Comparison of ENCODE assay signal across 18 cellular contexts in the genomic region with DNA sequence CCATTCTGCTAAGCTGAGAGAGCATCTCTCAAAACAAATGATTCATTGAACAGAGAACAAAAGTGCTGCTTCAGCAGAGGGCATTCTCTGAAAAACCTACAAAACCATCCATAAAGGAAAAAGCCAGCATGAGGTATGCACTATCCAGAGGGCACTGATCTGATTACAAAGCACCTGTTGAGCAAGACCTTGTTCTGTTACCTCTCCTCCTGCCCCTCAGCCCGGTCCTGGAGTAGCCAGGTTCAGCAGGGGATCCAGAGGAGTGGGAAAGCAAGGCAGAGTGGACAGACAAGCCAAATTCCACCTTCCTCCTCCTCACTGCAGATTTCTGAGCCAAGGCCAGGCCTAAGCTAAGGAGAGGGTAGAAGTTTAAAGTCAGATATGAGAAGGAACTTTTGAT. TPM values are rescaled to one million over a fixed set of nuclear protein-coding genes. Genes with fewer than 3 reads are reported as not detected.
DNase-seq lines count a peak whose midpoint lies in the region; ATAC-seq and TF ChIP-seq lines count a peak whose summit lies in the region.
"Had no signal": no experiment of that assay in that cellular context is flagged by ENCODE, and none has a peak within 500 bp of the region (broad histone marks: within the 10 kb centered on the region; RNA-seq: fewer than 3 reads in every experiment).

No MANE protein-coding gene starts in this region.

- H3K4me2 ChIP-seq in KMS-11 (peak overlapping the region; percentile 4; the same call in 1 of the 2 replicates), PC-9 (peak overlapping the region; percentile 38; the same call in 1 of the 2 replicates)

- peak; percentile 27 for ATAC-seq in left lobe of liver
- ATAC-seq in HG02759 (IDR thresholded peaks at IDR 0.05; ENCODE audit: unreplicated experiment) = no peak
- no peak for ATAC-seq in Right ventricle myocardium inferior
- ATAC-seq: GM12878 had no signal

- H3K79me2 ChIP-seq in KMS-11 (ENCODE audit: insufficient read depth, low read depth) (no peaks in the 10 kb centered on the region), PC-9 (ENCODE audit: low read depth) (no peaks in the 10 kb centered on the region)

- H4K20me1 ChIP-seq in KMS-11 (ENCODE audit: insufficient read depth) = no peaks in the 10 kb centered on the region
- no peaks in the 10 kb centered on the region for H4K20me1 ChIP-seq in PC-9 (ENCODE audit: insufficient read depth)

- no peaks in the 10 kb centered on the region for H3K9me2 ChIP-seq in PC-9 (ENCODE audit: insufficient read depth)

- H3K9me3 ChIP-seq in PC-9 (ENCODE audit: insufficient read depth, low read depth) = no peaks in the 10 kb centered on the region
- H3K9me3 ChIP-seq: HAP-1, SJSA1 had no signal

- no peaks in the 10 kb centered on the region for H3K27me3 ChIP-seq in KMS-11 (ENCODE audit: insufficient read depth, low read depth)
- H3K27me3 ChIP-seq in PC-9 (ENCODE audit: insufficient read depth, low read depth) = no peaks in the 10 kb centered on the region
- H3K27me3 ChIP-seq: SJSA1 had no signal

- DNase-seq in PC-9 (peak in 1 of 2 experiments; percentile 34), left lobe of liver (ENCODE audit: low spot score) (no peak), substantia nigra (lab: John Stamatoyannopoulos, UW) (peak in 1 of 49 donors; percentile 14), NCI-H774 (lab: John Stamatoyannopoulos, UW) (no peak), Right ventricle myocardium inferior (ENCODE audit: missing footprints) (no peak)
- DNase-seq: CD4-positive, CD25-positive, alpha-beta regulatory T cell; DND-41; MM.1S; NCI-H1048; NCI-H1417 treated with DMSO at 0.1 percent for 48 hours; NCI-H1930; NCI-H226; NCI-H524 treated with DMSO at 0.1 percent for 48 hours had no signal

- H3K27ac ChIP-seq in KMS-11 = no peak overlapping the region
- peak overlapping the region; percentile 26; the same call in 1 of the 2 replicates for H3K27ac ChIP-seq in PC-9
- H3K27ac ChIP-seq in substantia nigra (ENCODE audit: low read depth, low read length, poor library complexity, severe bottlenecking) = peak overlapping the region; percentile 75
- H3K27ac ChIP-seq: SJSA1 had no signal

- H3K36me3 ChIP-seq in KMS-11 (ENCODE audit: insufficient read depth) (no peaks in the 10 kb centered on the region), PC-9 (ENCODE audit: low read depth) (no peaks in the 10 kb centered on the region)
- H3K36me3 ChIP-seq: HAP-1, SJSA1 had no signal

- no peak for TF ChIP-seq CTCF in KMS-11 (conservative IDR thresholded peaks at IDR 0.05; ENCODE audit: low read depth, low read length)
- no peak for TF ChIP-seq CTCF in PC-9 (conservative IDR thresholded peaks at IDR 0.05)

- peaks cover 13% of the 10 kb centered on the region; the same call in 1 of the 2 replicates for H3F3A ChIP-seq in PC-9 (ENCODE audit: insufficient read depth, low read depth)

- CTCF ChIA-PET in PC-9 (lab: Charles Lee) = no interaction called here

- H3K9ac ChIP-seq in KMS-11 = no peak overlapping the region

- intact Hi-C loops in PC-9 (cut with micrococcal nuclease; ENCODE audit: unreplicated experiment) (no loop called here), Right ventricle myocardium inferior (cut with DNase I) (no loop called here)

- no TSS peak for BruUV-seq in PC-9 (replicated peaks; lab: Mats Ljungman, UMichigan)

- POLR2A ChIA-PET in PC-9 (lab: Charles Lee; ENCODE audit: unreplicated experiment) = no interaction called here

- H3K4me3 ChIP-seq in KMS-11 (IDR thresholded peaks at IDR 0.05; ENCODE audit: insufficient read depth, low read depth, low read length) = no peak overlapping the region
- no peak overlapping the region for H3K4me3 ChIP-seq in PC-9
- H3K4me3 ChIP-seq: GM12878, HAP-1, SJSA1 had no signal

- H2AFZ ChIP-seq in KMS-11 (ENCODE audit: low read depth) (no peak overlapping the region), PC-9 (no peak overlapping the region)

- H3K4me1 ChIP-seq in KMS-11 (ENCODE audit: low read depth, poor library complexity, severe bottlenecking) = peaks cover 58% of the 10 kb centered on the region
- peaks cover 33% of the 10 kb centered on the region for H3K4me1 ChIP-seq in PC-9 (replicated peaks; ENCODE audit: insufficient read depth)

RNA-seq across cellular contexts. Expression of a gene that starts 31.8 kb away (rescaled TPM):
- total RNA-seq in PC-9 (2021) = 16.5 and 21.3 TPM in 2 replicates
- total RNA-seq in left lobe of liver = 4.2 TPM
- total RNA-seq in Right ventricle myocardium inferior = 9.9 TPM
- total RNA-seq: CD4-positive, CD25-positive, alpha-beta regulatory T cell had no signal
